Comparison of ENCODE assay signal across 14 cellular contexts in genomic region chr4:68656445-68656973, GRCh38. TPM values are rescaled to one million over a fixed set of nuclear protein-coding genes. Genes with fewer than 3 reads are reported as not detected.
DNase-seq lines count a peak whose midpoint lies in the region; ATAC-seq and FAIRE-seq lines count a peak whose summit lies in the region.
"Not testable (repeated sequence)": the region's sequence is repeated elsewhere in the genome, so short reads cannot be mapped to it uniquely, and the experiment has no call there.
"Had no signal": no experiment of that assay in that cellular context is flagged by ENCODE, and none has a peak within 500 bp of the region (broad histone marks: within the 10 kb centered on the region; RNA-seq: fewer than 3 reads in every experiment).

No MANE protein-coding gene starts in this region.

- ATAC-seq in GM18511 (IDR thresholded peaks at IDR 0.05; ENCODE audit: unreplicated experiment) (peak; percentile 44), GM19438 (IDR thresholded peaks at IDR 0.05; ENCODE audit: low read depth, unreplicated experiment) (peak; percentile 51), GM21825 (IDR thresholded peaks at IDR 0.05; ENCODE audit: unreplicated experiment) (peak; percentile 49), HG03025 (IDR thresholded peaks at IDR 0.05; ENCODE audit: low FRiP score, unreplicated experiment) (peak; percentile 45), HG03457 (IDR thresholded peaks at IDR 0.05; ENCODE audit: unreplicated experiment) (peak; percentile 38)

- H3K9ac ChIP-seq in trophoblast cell (ENCODE audit: low read length), result not testable (repeated sequence)

- H3K14ac ChIP-seq in trophoblast cell (ENCODE audit: low read length), result not testable (repeated sequence)

- not testable (repeated sequence) for H2BK12ac ChIP-seq in trophoblast cell (ENCODE audit: low read length)

- in situ Hi-C loops in SK-MEL-5 (cut with HindIII; ENCODE audit: low pct_unique_long_range_greater_than_20kb, low sequenced_read_pairs), result not testable (repeated sequence)

- not testable (repeated sequence) for H4K8ac ChIP-seq in trophoblast cell (ENCODE audit: low read depth, low read length)

- WGBS in trophoblast cell (ENCODE audit: extremely low coverage, insufficient coverage, insufficient read length), result no CpG with 5 or more reads among the region's 2 CpGs

- H3K4me1 ChIP-seq in trophoblast cell (ENCODE audit: control insufficient read depth in 1 of 2, insufficient read depth in 2 of 2, low read length in 2 of 2), result not testable (repeated sequence)

- peak; percentile 0 for DNase-seq in SK-MEL-5 (ENCODE audit: low read depth, low spot score)
- not testable (repeated sequence) for DNase-seq in trophoblast cell

- H2AFZ ChIP-seq in trophoblast cell (ENCODE audit: insufficient read depth, low read length, poor library complexity), result not testable (repeated sequence)

- not testable (repeated sequence) for H3K23ac ChIP-seq in trophoblast cell (ENCODE audit: low read length)

- not testable (repeated sequence) for H3K36me3 ChIP-seq in trophoblast cell (ENCODE audit: control insufficient read depth in 1 of 2, insufficient read depth in 2 of 2, low read length in 2 of 2)

- H2BK120ac ChIP-seq in trophoblast cell (ENCODE audit: insufficient read depth, low read length, poor library complexity), result not testable (repeated sequence)

- H3K4ac ChIP-seq in trophoblast cell (ENCODE audit: low read depth, low read length), result not testable (repeated sequence)

- peak; percentile 94 for FAIRE-seq in islet of Langerhans (lab: Jason Lieb, UNC)

- peak overlapping the region; percentile 74 for H3K27ac ChIP-seq in trophoblast cell (ENCODE audit: low read depth, low read length)

- not testable (repeated sequence) for H4K91ac ChIP-seq in trophoblast cell (ENCODE audit: low read depth, low read length)

- not testable (repeated sequence) for H4K12ac ChIP-seq in trophoblast cell (ENCODE audit: low read depth, low read length)

- H3K79me1 ChIP-seq in trophoblast cell (ENCODE audit: low read length), result not testable (repeated sequence)

- H2BK5ac ChIP-seq in trophoblast cell (ENCODE audit: low read depth, low read length, poor library complexity), result not testable (repeated sequence)

- H3K4me3 ChIP-seq in trophoblast cell (ENCODE audit: low read depth, low read length), result not testable (repeated sequence)

- not testable (repeated sequence) for H2AK5ac ChIP-seq in trophoblast cell (ENCODE audit: low read length)

- not testable (repeated sequence) for H3K4me2 ChIP-seq in trophoblast cell (ENCODE audit: low read length)

- H3K18ac ChIP-seq in trophoblast cell (ENCODE audit: low read length), result not testable (repeated sequence)

- not testable (repeated sequence) for H3K79me2 ChIP-seq in trophoblast cell (ENCODE audit: control insufficient read depth, insufficient read depth, low read length, poor library complexity)

- not testable (repeated sequence) for H3K9me3 ChIP-seq in trophoblast cell (ENCODE audit: insufficient read depth, low read depth, low read length)

- not testable (repeated sequence) for H3K27me3 ChIP-seq in trophoblast cell (ENCODE audit: insufficient read depth, low read length)

RNA-seq across cellular contexts. Expression of gene UGT2B15, which starts 13.9 kb away (rescaled TPM):
- total RNA-seq in SK-MEL-5 (2014; rRNA removed; shearing (Covaris generic)), result not detected in 2 replicates
- not detected in 2 replicates for polyA plus RNA-seq in SK-MEL-5 (2015; cell fraction: cytosol; rRNA removed)
- not detected in 2 replicates for polyA plus RNA-seq in SK-MEL-5 (2015; cell fraction: nucleus; rRNA removed)
- not detected in 2 replicates for polyA plus RNA-seq in trophoblast cell (2013)
- total RNA-seq: activated CD4-positive, alpha-beta T cell treated with anti-CD3 and anti-CD28 coated beads for 36 hours; activated naive CD4-positive, alpha-beta T cell treated with anti-CD3 and anti-CD28 coated beads for 36 hours; dorsolateral prefrontal cortex; left ventricle myocardium superior; right atrium auricular region had no signal
- polyA plus RNA-seq: neural cell had no signal
